In genomic region chr2:208046686-208047085, GRCh38 we compare ENCODE assay signal across 28 cellular contexts.
"Had no signal": no experiment of that assay in that cellular context is flagged by ENCODE, and none has a peak within 500 bp of the region (broad histone marks: within the 10 kb centered on the region; RNA-seq: fewer than 3 reads in every experiment).

No MANE protein-coding gene starts in this region.

- H3K9me3 ChIP-seq: colonic mucosa, esophagus squamous epithelium, neutrophil, pancreas, psoas muscle, SK-N-SH, thyroid gland had no signal

- H3K27ac ChIP-seq: dorsolateral prefrontal cortex, esophagus squamous epithelium, neutrophil, pancreas, psoas muscle, skin epidermis, VCaP had no signal

- H3K9ac ChIP-seq: SK-N-SH had no signal

- H3K36me3 ChIP-seq: colonic mucosa, esophagus squamous epithelium, neutrophil, pancreas, thyroid gland had no signal

- H3K9me3 Mint-ChIP-seq: activated CD4-positive, alpha-beta memory T cell treated with anti-CD3 and anti-CD28 coated beads, Interleukin-2, amount 10 ng/mL, durations not matched to agents 7 days and 5 days; activated CD4-positive, alpha-beta T cell treated with anti-CD3 and anti-CD28 coated beads, Interleukin-2, amount 10 ng/mL, durations not matched to agents 24 days and 14 days; activated naive CD4-positive, alpha-beta T cell treated with anti-CD3 and anti-CD28 coated beads, Interleukin-2, amount 50 U/mL, for 72 hours; brain; central memory CD8-positive, alpha-beta T cell; mesothelial cell of epicardium; natural killer cell treated with Interleukin-12 subunit alpha and Interleukin-12 subunit beta and Interleukin-15 and Interleukin-18, amount 100 ng/mL, for 72 hours; stimulated activated naive CD8-positive, alpha-beta T cell treated with anti-CD3 and anti-CD28 coated beads, Interleukin-15, Interleukin-2, amounts not matched to agents 100 ng/mL and 50 ng/mL, for 24 hours had no signal

- H3K4me1 ChIP-seq: colonic mucosa, pancreas, psoas muscle had no signal

- H3K36me3 Mint-ChIP-seq: activated naive CD4-positive, alpha-beta T cell treated with anti-CD3 and anti-CD28 coated beads, Interleukin-2, amount 50 U/mL, for 72 hours; brain; mesothelial cell of epicardium; natural killer cell treated with Interleukin-12 subunit alpha and Interleukin-12 subunit beta and Interleukin-15 and Interleukin-18, amount 100 ng/mL, for 72 hours had no signal

- DNase-seq: activated CD4-positive, alpha-beta memory T cell treated with anti-CD3 and anti-CD28 coated beads, Interleukin-2, amount 10 ng/mL, durations not matched to agents 7 days and 5 days; activated CD4-positive, alpha-beta T cell treated with anti-CD3 and anti-CD28 coated beads, Interleukin-2, amount 10 ng/mL, durations not matched to agents 24 days and 14 days; activated gamma-delta T cell treated with Interleukin-2 at 50 U/mL for 16 hours; activated T-cell treated with anti-CD3 and anti-CD28 coated beads for 4 hours; amygdala; colonic mucosa; dorsolateral prefrontal cortex; esophagus squamous epithelium; hippocampal formation; left ventricle myocardium superior; mammary epithelial cell; pancreas; psoas muscle; right cardiac atrium; SK-N-SH; stimulated activated CD4-positive, alpha-beta T cell treated with anti-CD3 and anti-CD28 coated beads, Interleukin-1b, Interleukin-23, amount 100 ng/mL, for 48 hours; substantia nigra; thyroid gland had no signal

- H3K4me3 Mint-ChIP-seq: activated CD4-positive, alpha-beta memory T cell treated with anti-CD3 and anti-CD28 coated beads, Interleukin-2, amount 10 ng/mL, durations not matched to agents 7 days and 5 days; activated CD4-positive, alpha-beta T cell treated with anti-CD3 and anti-CD28 coated beads, Interleukin-2, amount 10 ng/mL, durations not matched to agents 24 days and 14 days; brain; central memory CD8-positive, alpha-beta T cell; mesothelial cell of epicardium; natural killer cell treated with Interleukin-12 subunit alpha and Interleukin-12 subunit beta and Interleukin-15 and Interleukin-18, amount 100 ng/mL, for 72 hours; stimulated activated naive CD8-positive, alpha-beta T cell treated with anti-CD3 and anti-CD28 coated beads, Interleukin-15, Interleukin-2, amounts not matched to agents 100 ng/mL and 50 ng/mL, for 24 hours had no signal

- ATAC-seq: activated CD4-positive, CD25-positive, alpha-beta regulatory T cell treated with anti-CD3 and anti-CD28 coated beads, Interleukin-2, amount 50 U/mL, for 24 hours; activated naive CD4-positive, alpha-beta T cell treated with anti-CD3 and anti-CD28 coated beads, Interleukin-2, amount 50 U/mL, for 72 hours; left ventricle myocardium superior; natural killer cell treated with Interleukin-12 subunit alpha and Interleukin-12 subunit beta and Interleukin-15 and Interleukin-18, amount 100 ng/mL, for 72 hours; pancreas; psoas muscle; right cardiac atrium had no signal

- H3K4me3 ChIP-seq: colonic mucosa, dorsolateral prefrontal cortex, esophagus squamous epithelium, pancreas, psoas muscle, skin epidermis, thyroid gland had no signal

- H3K27me3 ChIP-seq: colonic mucosa, dorsolateral prefrontal cortex, esophagus squamous epithelium, neutrophil, pancreas, thyroid gland had no signal

- H3K4me1 Mint-ChIP-seq: activated CD4-positive, alpha-beta memory T cell treated with anti-CD3 and anti-CD28 coated beads, Interleukin-2, amount 10 ng/mL, durations not matched to agents 7 days and 5 days; activated CD4-positive, alpha-beta T cell treated with anti-CD3 and anti-CD28 coated beads, Interleukin-2, amount 10 ng/mL, durations not matched to agents 24 days and 14 days; brain; central memory CD8-positive, alpha-beta T cell; mesothelial cell of epicardium had no signal

- H3K27ac Mint-ChIP-seq: activated CD4-positive, alpha-beta memory T cell treated with anti-CD3 and anti-CD28 coated beads, Interleukin-2, amount 10 ng/mL, durations not matched to agents 7 days and 5 days; activated CD4-positive, alpha-beta T cell treated with anti-CD3 and anti-CD28 coated beads, Interleukin-2, amount 10 ng/mL, durations not matched to agents 24 days and 14 days; activated naive CD4-positive, alpha-beta T cell treated with anti-CD3 and anti-CD28 coated beads, Interleukin-2, amount 50 U/mL, for 72 hours; brain; mesothelial cell of epicardium; natural killer cell treated with Interleukin-12 subunit alpha and Interleukin-12 subunit beta and Interleukin-15 and Interleukin-18, amount 100 ng/mL, for 72 hours; stimulated activated naive CD8-positive, alpha-beta T cell treated with anti-CD3 and anti-CD28 coated beads, Interleukin-15, Interleukin-2, amounts not matched to agents 100 ng/mL and 50 ng/mL, for 24 hours had no signal
